In genomic region chr5:88268414-88269184, GRCh38 we compare ENCODE assay signal across 8 cellular contexts.
DNase-seq lines count a peak whose midpoint lies in the region; ATAC-seq and TF ChIP-seq lines count a peak whose summit lies in the region.

Gene TMEM161B (minus strand): TSS chr5:88268845. CDS start chr5:88268723, 122 bp downstream.

- DNase-seq in C1 segment of cervical spinal cord (lab: John Stamatoyannopoulos, UW) (peak; percentile 29 to 93 (median 74)), NCI-H526 treated with DMSO at 0.1 percent for 48 hours (lab: John Stamatoyannopoulos, UW) (peak; percentile 89), coronary artery (ENCODE audit: low spot score) (peak; percentile 84), left kidney (ENCODE audit: low read depth, low spot score) (peak; percentile 98)
- DNase-seq in activated CD4-positive, alpha-beta T cell treated with anti-CD3 and anti-CD28 coated beads for 48 hours: peak; percentile 94
- peak; percentile 93 for DNase-seq in stimulated activated CD4-positive, alpha-beta T cell treated with anti-CD3 and anti-CD28 coated beads, Interleukin-1b, Interleukin-23, amount 100 ng/mL, for 48 hours

- peak within 1 kb of the TSS; percentile 92 for H3K4me3 ChIP-seq in coronary artery

- H3K27ac ChIP-seq in coronary artery: peak within 1 kb of the TSS; percentile 65 to 71

- ATAC-seq in GM19351 (IDR thresholded peaks at IDR 0.05; ENCODE audit: unreplicated experiment) (peak; percentile 98), HG03520 (IDR thresholded peaks at IDR 0.05; ENCODE audit: unreplicated experiment) (peak; percentile 99)

- TF ChIP-seq CTCF in coronary artery (IDR thresholded peaks at IDR 0.05): no peak

Comparison
In these comparisons a context has a peak if more than half of its experiments do, and no peak if none do; other contexts are left out.
1. Peak in every context shown above with its lines: DNase-seq, ATAC-seq, H3K4me3 ChIP-seq and H3K27ac ChIP-seq.